ENCODE assay signal across 8 cellular contexts in the genomic region with DNA sequence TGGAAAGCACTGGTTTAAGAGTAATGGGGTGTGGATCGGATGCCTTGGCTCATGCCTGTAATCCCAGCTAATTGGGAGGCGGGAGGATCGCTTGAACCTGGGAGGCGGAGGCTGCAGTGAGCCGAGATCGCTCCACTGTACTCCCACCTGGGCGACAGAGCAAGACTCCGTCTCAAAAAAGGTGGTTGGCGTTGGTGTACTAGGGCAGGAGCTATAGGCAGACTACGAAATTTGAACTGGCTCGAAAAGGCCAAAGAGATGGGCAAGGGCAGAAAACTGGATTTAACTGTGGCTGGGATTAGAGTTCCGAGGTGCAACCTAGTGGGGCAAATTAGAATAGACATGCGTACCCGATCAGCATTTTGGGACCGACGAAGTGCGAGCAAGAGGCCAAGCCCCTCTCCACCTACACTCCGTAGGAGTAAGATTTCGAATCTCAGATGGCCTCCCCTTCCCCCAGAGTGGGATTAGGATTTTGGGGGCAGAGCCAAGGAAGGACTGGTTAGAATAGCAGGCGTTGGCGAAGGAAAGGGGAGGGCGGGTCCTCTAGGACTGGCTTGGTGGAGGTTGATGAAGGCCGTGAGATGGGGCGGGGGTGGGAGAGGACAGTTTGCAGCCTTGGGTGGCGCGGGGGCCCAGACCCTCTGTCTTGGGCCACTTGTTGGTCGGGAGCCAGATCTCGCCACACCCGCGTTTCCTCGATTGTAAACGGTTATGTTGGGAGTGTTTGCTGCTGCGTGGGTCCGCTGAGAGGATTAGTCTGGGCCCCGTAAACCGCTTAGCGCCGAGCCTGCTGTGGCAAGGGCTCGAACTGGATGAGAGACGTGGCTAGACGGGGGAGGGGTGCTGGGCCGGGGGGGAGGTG. TPM values are rescaled to one million over a fixed set of nuclear protein-coding genes. Genes with fewer than 3 reads are reported as not detected.
A peak's percentile ranks its signal among the peaks of the same experiment; 100 is the strongest.
DNase-seq lines count a peak whose midpoint lies in the region; ATAC-seq and TF ChIP-seq lines count a peak whose summit lies in the region.

No MANE protein-coding gene starts in this region.

- H3K27me3 ChIP-seq in SJSA1 (replicated peaks), result no peaks in the 10 kb centered on the region

- TF ChIP-seq CTCF in endothelial cell (IDR thresholded peaks at IDR 0.05; ENCODE audit: unreplicated experiment) (no peak), natural killer cell (IDR thresholded peaks at IDR 0.05) (no peak)

- no peaks in the 10 kb centered on the region; the same call in 1 of the 2 replicates for H3K9me3 ChIP-seq in SJSA1 (replicated peaks)

- H3K4me1 Mint-ChIP-seq in endothelial cell (ENCODE audit: unreplicated experiment) (peaks cover 15% of the 10 kb centered on the region), natural killer cell (peaks cover 14 to 33% of the 10 kb centered on the region in 2 donors)

- H3K4me3 ChIP-seq in SJSA1, result peak overlapping the region; percentile 50

- peak overlapping the region; percentile 88 for H3K4me3 Mint-ChIP-seq in endothelial cell (ENCODE audit: unreplicated experiment)
- peak overlapping the region; percentile 95 for H3K4me3 Mint-ChIP-seq in natural killer cell

- H3K9me3 Mint-ChIP-seq in endothelial cell (ENCODE audit: unreplicated experiment), result no peaks in the 10 kb centered on the region
- no peaks in the 10 kb centered on the region for H3K9me3 Mint-ChIP-seq in natural killer cell

- H3K27ac Mint-ChIP-seq in endothelial cell (ENCODE audit: unreplicated experiment) (peak overlapping the region; percentile 45), natural killer cell (peak overlapping the region; percentile 93 to 96)

- no peak for ATAC-seq in natural killer cell
- ATAC-seq in GM18511 (IDR thresholded peaks at IDR 0.05; ENCODE audit: unreplicated experiment), result no peak
- no peak for ATAC-seq in GM18907 (IDR thresholded peaks at IDR 0.05; ENCODE audit: unreplicated experiment)
- ATAC-seq in HG03520 (IDR thresholded peaks at IDR 0.05; ENCODE audit: unreplicated experiment), result no peak

- DNase-seq in activated gamma-delta T cell treated with anti-CD3 and anti-CD28 coated beads, Interleukin-2, amount 50 U/mL, for 16 hours (ENCODE audit: low read depth), result peak; percentile 30
- DNase-seq in activated gamma-delta T cell treated with Interleukin-2 at 50 U/mL for 16 hours, result no peak
- no peak for DNase-seq in SJSA1 (ENCODE audit: low read depth in 1 of 2, low spot score in 2 of 2)
- DNase-seq in endothelial cell (ENCODE audit: low spot score), result no peak
- DNase-seq in natural killer cell, result no peak

- H3K36me3 Mint-ChIP-seq in endothelial cell (ENCODE audit: low read depth, unreplicated experiment) (peaks cover 19% of the 10 kb centered on the region), natural killer cell (no peaks in the 10 kb centered on the region)

- intact Hi-C loops in natural killer cell (cut with micrococcal nuclease), result loop anchor here (5.0 to 10.0 kb wide), 2 partner anchors 45 to 418 kb away; a partner anchor contains a TSS

- peaks cover 37% of the 10 kb centered on the region for H3K4me1 ChIP-seq in SJSA1 (replicated peaks)

- peak overlapping the region; percentile 96 for H3K27ac ChIP-seq in SJSA1

- H3K36me3 ChIP-seq in SJSA1, result peaks cover 41% of the 10 kb centered on the region

- H3K27me3 Mint-ChIP-seq in endothelial cell (ENCODE audit: unreplicated experiment) (peaks cover 22% of the 10 kb centered on the region), natural killer cell (ENCODE audit: low read depth in 2 of 2) (no peaks in the 10 kb centered on the region)

RNA-seq across cellular contexts. Expression of a gene that starts 2.0 kb away (rescaled TPM):
- 2.4 and 2.5 TPM in 2 replicates for total RNA-seq in SJSA1 (2014; rRNA removed; shearing (Covaris generic))
- total RNA-seq in endothelial cell (ENCODE audit: unreplicated experiment) (4.8 TPM), natural killer cell (10 to 100 TPM in 1 of 3 donors, 1 to 10 TPM in 2; 9.1 to 10.3 (median 9.5) TPM)

RNA-seq across cellular contexts. Expression of a gene that starts 16.4 kb away (rescaled TPM):
- 8.0 and 12.1 TPM in 2 replicates for total RNA-seq in SJSA1 (2014; rRNA removed; shearing (Covaris generic))
- total RNA-seq in endothelial cell (ENCODE audit: unreplicated experiment) (28.0 TPM), natural killer cell (10 to 100 TPM; 49.6 to 55.8 (median 55.4) TPM)

RNA-seq across cellular contexts. Expression of a gene that starts 37.0 kb away (rescaled TPM):
- not detected in 2 replicates for total RNA-seq in SJSA1 (2014; rRNA removed; shearing (Covaris generic))
- total RNA-seq in endothelial cell (ENCODE audit: unreplicated experiment), result 0.56 TPM
- 10 to 100 TPM; 11.4 to 42.7 (median 28.7) TPM for total RNA-seq in natural killer cell

RNA-seq across cellular contexts. Expression of a gene that starts 41.7 kb away (rescaled TPM):
- total RNA-seq in SJSA1 (2014; rRNA removed; shearing (Covaris generic)), result 4.5 and 10.1 TPM in 2 replicates
- 18.6 TPM for total RNA-seq in endothelial cell (ENCODE audit: unreplicated experiment)
- 10 to 100 TPM; 39.9 to 45.1 (median 43.9) TPM for total RNA-seq in natural killer cell

RNA-seq across cellular contexts. Expression of a gene that starts 59.3 kb away (rescaled TPM):
- total RNA-seq in SJSA1 (2014; rRNA removed; shearing (Covaris generic)), result not detected in 2 replicates
- total RNA-seq in endothelial cell (ENCODE audit: unreplicated experiment) (0.59 TPM), natural killer cell (10 to 100 TPM in 1 of 3 donors, 1 to 10 TPM in 2; 4.3 to 15.5 (median 8.3) TPM)
